ENCODE assay signal across 1 cellular context in genomic region chr17:57085448-57086068, GRCh38.
A peak's percentile ranks its signal among the peaks of the same experiment; 100 is the strongest.
TF ChIP-seq lines count a peak whose summit lies in the region.

No MANE protein-coding gene starts in this region.

TF ChIP-seq in HepG2, 621 proteins besides CTCF, POLR2A, EP300 and RAD21 (continued from another document and continues in another):
- TF ChIP-seq REPIN1 (CRISPR knock-in tag; IDR thresholded peaks at IDR 0.05; ENCODE audit: borderline replicate concordance, low read depth) (peak; percentile 79), ARID3A (IDR thresholded peaks at IDR 0.05; ENCODE audit: low read depth, low read length) (no peak), SOX5 (CRISPR knock-in tag; IDR thresholded peaks at IDR 0.05; ENCODE audit: borderline replicate concordance) (peak; percentile 85; the same call in 1 of the 2 replicates), GATA4 (IDR thresholded peaks at IDR 0.05; ENCODE audit: borderline replicate concordance, low read depth) (peak; percentile 31; the same call in 1 of the 2 replicates), SYNCRIP (IDR thresholded peaks at IDR 0.05; ENCODE audit: insufficient read depth, low read depth, low read length) (no peak), CEBPZ (IDR thresholded peaks at IDR 0.05; ENCODE audit: low read length) (no peak), FLYWCH1 (CRISPR knock-in tag; IDR thresholded peaks at IDR 0.05) (no peak), ZNF44 (CRISPR knock-in tag; IDR thresholded peaks at IDR 0.05) (no peak), HDAC1 (CRISPR knock-in tag; IDR thresholded peaks at IDR 0.05) (peak; percentile 94), ZNF703 (CRISPR knock-in tag; IDR thresholded peaks at IDR 0.05; ENCODE audit: borderline replicate concordance) (peak; percentile 95; the same call in 1 of the 2 replicates), ZNF781 (CRISPR knock-in tag; IDR thresholded peaks at IDR 0.05; ENCODE audit: borderline replicate concordance, not compliant biosample characterization) (no peak), PAWR (CRISPR knock-in tag; IDR thresholded peaks at IDR 0.05; ENCODE audit: borderline replicate concordance) (no peak), CBFB (CRISPR knock-in tag; IDR thresholded peaks at IDR 0.05) (no peak; the same call in 1 of the 2 replicates), HMGXB4 (CRISPR knock-in tag; IDR thresholded peaks at IDR 0.05; ENCODE audit: borderline replicate concordance in 1 of 2, low read depth in 1 of 2) (peak; percentile 79 to 96), ZNF639 (CRISPR knock-in tag; conservative IDR thresholded peaks at IDR 0.05) (peak; percentile 85), ZNF17 (CRISPR knock-in tag; IDR thresholded peaks at IDR 0.05) (no peak), ZNF264 (CRISPR knock-in tag; IDR thresholded peaks at IDR 0.05) (peak; percentile 85; the same call in 1 of the 2 replicates), MIER2 (CRISPR knock-in tag; IDR thresholded peaks at IDR 0.05) (0 out of 2 replicates have a peak, but pooled peaks have one; percentile 27), ZNF333 (CRISPR knock-in tag; IDR thresholded peaks at IDR 0.05; ENCODE audit: borderline replicate concordance) (peak; percentile 91), CREM (IDR thresholded peaks at IDR 0.05) (peak; percentile 62), CREM (CRISPR knock-in tag; IDR thresholded peaks at IDR 0.05) (no peak), MAX (IDR thresholded peaks at IDR 0.05) (peak; percentile 89), XBP1 (CRISPR knock-in tag; IDR thresholded peaks at IDR 0.05) (no peak; the same call in 1 of the 2 replicates), PHF5A (CRISPR knock-in tag; IDR thresholded peaks at IDR 0.05; ENCODE audit: low read depth, unreplicated experiment) (peak; percentile 41), ATRX (CRISPR knock-in tag; IDR thresholded peaks at IDR 0.05; ENCODE audit: borderline replicate concordance) (no peak), ZNF839 (CRISPR knock-in tag; IDR thresholded peaks at IDR 0.05; ENCODE audit: borderline replicate concordance) (peak; percentile 62; the same call in 1 of the 2 replicates), KDM1A (CRISPR knock-in tag; IDR thresholded peaks at IDR 0.05) (no peak; the same call in 1 of the 2 replicates), SP1 (IDR thresholded peaks at IDR 0.05) (no peak), SP1 (CRISPR knock-in tag; IDR thresholded peaks at IDR 0.05) (peak; percentile 42; the same call in 1 of the 2 replicates), ZNF670 (CRISPR knock-in tag; IDR thresholded peaks at IDR 0.05; ENCODE audit: borderline replicate concordance) (peak; percentile 44; the same call in 1 of the 2 replicates), ZFP41 (CRISPR knock-in tag; IDR thresholded peaks at IDR 0.05; ENCODE audit: borderline replicate concordance) (no peak), RFX5 (IDR thresholded peaks at IDR 0.05; ENCODE audit: low read depth, low read length) (no peak), ZNF335 (CRISPR knock-in tag; IDR thresholded peaks at IDR 0.05) (no peak), HNF1B (CRISPR knock-in tag; IDR thresholded peaks at IDR 0.05) (peak; percentile 87), ZNF350 (CRISPR knock-in tag; IDR thresholded peaks at IDR 0.05; ENCODE audit: borderline replicate concordance, low read depth) (peak; percentile 91; the same call in 1 of the 2 replicates), STAT5B (CRISPR knock-in tag; IDR thresholded peaks at IDR 0.05) (no peak; the same call in 1 of the 2 replicates), MIER3 (CRISPR knock-in tag; IDR thresholded peaks at IDR 0.05; ENCODE audit: borderline replicate concordance) (peak; percentile 89), ZFP1 (CRISPR knock-in tag; IDR thresholded peaks at IDR 0.05) (no peak; the same call in 1 of the 2 replicates), ZMAT3 (CRISPR knock-in tag; conservative IDR thresholded peaks at IDR 0.05) (no peak; the same call in 1 of the 2 replicates), ZNF275 (CRISPR knock-in tag; IDR thresholded peaks at IDR 0.05; ENCODE audit: borderline replicate concordance) (peak; percentile 95), ZKSCAN8 (CRISPR knock-in tag; IDR thresholded peaks at IDR 0.05; ENCODE audit: borderline replicate concordance) (no peak; the same call in 1 of the 2 replicates), DR1 (CRISPR knock-in tag; IDR thresholded peaks at IDR 0.05) (peak; percentile 82), ZNF367 (CRISPR knock-in tag; IDR thresholded peaks at IDR 0.05; ENCODE audit: borderline replicate concordance) (0 out of 2 replicates have a peak, but pooled peaks have one; percentile 11), TFDP1 (CRISPR knock-in tag; IDR thresholded peaks at IDR 0.05; ENCODE audit: borderline replicate concordance) (peak; percentile 84; the same call in 1 of the 2 replicates), ZNF546 (CRISPR knock-in tag; conservative IDR thresholded peaks at IDR 0.05) (0 out of 2 replicates have a peak, but pooled peaks have one; percentile 32), ZNF3 (CRISPR knock-in tag; IDR thresholded peaks at IDR 0.05) (no peak), RARA (CRISPR knock-in tag; IDR thresholded peaks at IDR 0.05) (peak; percentile 97), ZNF354B (CRISPR knock-in tag; IDR thresholded peaks at IDR 0.05) (no peak), ZNF207 (IDR thresholded peaks at IDR 0.05; ENCODE audit: borderline replicate concordance) (no peak), KDM3A (CRISPR knock-in tag; IDR thresholded peaks at IDR 0.05; ENCODE audit: low read depth) (0 out of 2 replicates have a peak, but pooled peaks have one; percentile 78), CBX1 (IDR thresholded peaks at IDR 0.05; ENCODE audit: low read depth) (no peak), AFF4 (CRISPR knock-in tag; IDR thresholded peaks at IDR 0.05) (no peak; the same call in 1 of the 2 replicates), ZNF660 (CRISPR knock-in tag; IDR thresholded peaks at IDR 0.05; ENCODE audit: borderline replicate concordance, low read depth) (0 out of 2 replicates have a peak, but pooled peaks have one; percentile 22)
